In the genomic region with DNA sequence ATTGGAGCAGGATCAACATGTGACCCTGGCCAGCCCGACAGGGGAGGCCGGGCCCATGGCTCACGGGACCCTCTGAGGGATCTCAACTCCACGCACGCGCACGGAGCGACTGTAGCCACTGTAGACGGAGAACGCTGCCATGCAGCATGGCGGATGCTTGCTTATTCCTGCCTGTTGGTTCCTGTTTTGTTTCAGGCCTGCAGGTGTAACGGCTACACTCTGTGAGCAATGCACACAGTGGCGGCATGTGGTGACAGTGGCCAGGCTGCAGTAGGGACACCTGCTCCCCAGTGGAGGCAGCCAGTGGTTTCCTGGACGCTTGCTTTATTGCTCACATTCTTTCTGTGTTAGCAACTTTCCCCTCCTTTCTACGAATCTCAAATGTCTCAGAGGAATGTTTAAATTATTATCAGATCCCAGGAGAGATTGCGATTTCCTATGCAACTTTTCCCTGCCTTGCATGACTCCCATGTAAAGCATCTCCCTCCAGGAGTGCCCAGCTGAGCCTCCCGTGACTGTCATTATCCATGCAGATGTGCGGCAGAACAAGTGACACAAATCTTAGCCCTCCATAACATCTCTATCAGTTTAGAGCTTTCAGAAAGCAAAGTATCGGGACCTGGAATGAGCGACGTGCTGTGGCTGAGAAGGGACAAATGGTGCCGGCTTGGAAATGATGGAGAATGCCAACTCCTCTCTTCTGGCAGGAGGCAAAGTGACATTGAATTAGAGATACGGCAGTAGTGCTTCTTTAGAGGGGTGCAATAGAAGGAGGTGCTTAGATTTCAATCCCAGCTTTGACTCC, we compare ENCODE assay signal across 16 cellular contexts.
DNase-seq lines count a peak whose midpoint lies in the region; ATAC-seq and TF ChIP-seq lines count a peak whose summit lies in the region.
"Had no signal": no experiment of that assay in that cellular context is flagged by ENCODE, and none has a peak within 500 bp of the region (broad histone marks: within the 10 kb centered on the region; RNA-seq: fewer than 3 reads in every experiment).

No MANE protein-coding gene starts in this region.

- DNase-seq in AG04449 (ENCODE audit: low read depth, low spot score): peak; percentile 37
- DNase-seq in HCEC 1CT: peak; percentile 67
- peak; percentile 41 for DNase-seq in astrocyte of the hippocampus (ENCODE audit: low read depth, low spot score)
- DNase-seq in mesenteric fat pad (ENCODE audit: low spot score): peak; percentile 51
- no peak for DNase-seq in HEK293T (ENCODE audit: extremely low spot score)
- DNase-seq in Kasumi-1 (lab: John Stamatoyannopoulos, UW): no peak
- DNase-seq in heart right ventricle: no peak
- DNase-seq: activated CD4-positive, alpha-beta T cell treated with anti-CD3 and anti-CD28 coated beads for 36 hours; C1 segment of cervical spinal cord; effector memory CD4-positive, alpha-beta T cell; left lung; SW 1271 had no signal

- ATAC-seq in GM21529 (IDR thresholded peaks at IDR 0.05; ENCODE audit: unreplicated experiment): no peak
- ATAC-seq in heart right ventricle: no peak
- ATAC-seq: activated CD4-positive, alpha-beta T cell treated with anti-CD3 and anti-CD28 coated beads for 36 hours; left lung had no signal

- H3K4me1 ChIP-seq in heart right ventricle: peaks cover 0 to 8% (median 0%) of the 10 kb centered on the region in 9 donors
- H3K4me1 ChIP-seq: ascending aorta, HAP-1, left lung had no signal

- intact Hi-C loops in heart right ventricle (cut with DNase I): no loop called here

- H3K4me3 ChIP-seq in AG04449 (ENCODE audit: low read depth, low read length): no peak overlapping the region
- no peak overlapping the region for H3K4me3 ChIP-seq in heart right ventricle
- H3K4me3 ChIP-seq: ascending aorta, HAP-1, left lung had no signal

- POLR2A ChIA-PET in AG04449 (lab: Yijun Ruan, JAX): no interaction called here
- POLR2A ChIA-PET in HEK293T (lab: Yijun Ruan, JAX): no interaction called here

- CTCF ChIA-PET in AG04449 (lab: Yijun Ruan, JAX) (interaction anchor here (1.0 kb wide), 1 partner anchor 123 kb away, joined by 3 read pairs; no protein-coding TSS in a partner anchor), HEK293T (lab: Yijun Ruan, JAX) (no interaction called here)

- peaks cover 0 to 11% (median 0%) of the 10 kb centered on the region in 7 donors for H3K27me3 ChIP-seq in heart right ventricle
- H3K27me3 ChIP-seq: ascending aorta, left lung had no signal

- H3K36me3 ChIP-seq in heart right ventricle: no peaks in the 10 kb centered on the region
- H3K36me3 ChIP-seq: ascending aorta, HAP-1, left lung, neutrophil had no signal

- H3K9me3 ChIP-seq in heart right ventricle: no peaks in the 10 kb centered on the region
- H3K9me3 ChIP-seq: ascending aorta, HAP-1, left lung, neutrophil had no signal

- H3K27ac ChIP-seq in heart right ventricle: no peak overlapping the region
- H3K27ac ChIP-seq: ascending aorta, left lung, neutrophil had no signal

- no peak for TF ChIP-seq CTCF in AG04449 (IDR thresholded peaks at IDR 0.05; ENCODE audit: insufficient read depth, low read length, missing control alignments)
- no peak for TF ChIP-seq CTCF in heart right ventricle (IDR thresholded peaks at IDR 0.05)

- 79 to 83% methylated on average over 23 of the region's 23 CpGs for WGBS in heart right ventricle, 2 donors

TF ChIP-seq in HEK293T, 16 proteins besides CTCF, POLR2A, EP300 and RAD21:
- no peak for TF ChIP-seq L3MBTL2 (conservative IDR thresholded peaks at IDR 0.05)

Comparison
In these comparisons a context has a peak if more than half of its experiments do, and no peak if none do; other contexts are left out.
1. DNase-seq: peak in AG04449 (single experiment), HCEC 1CT (single experiment), astrocyte of the hippocampus (single experiment) and mesenteric fat pad (single experiment); none in HEK293T (single experiment), Kasumi-1 (0 of 2) and heart right ventricle (0 of 2).